Comparison of ENCODE assay signal across 10 cellular contexts in genomic region chr11:5818245-5818865, GRCh38. TPM values are rescaled to one million over a fixed set of nuclear protein-coding genes. Genes with fewer than 3 reads are reported as not detected.
DNase-seq lines count a peak whose midpoint lies in the region; ATAC-seq and TF ChIP-seq lines count a peak whose summit lies in the region.
"Had no signal": no experiment of that assay in that cellular context is flagged by ENCODE, and none has a peak within 500 bp of the region (broad histone marks: within the 10 kb centered on the region; RNA-seq: fewer than 3 reads in every experiment).

No MANE protein-coding gene starts in this region.

- no peaks in the 10 kb centered on the region for H3K36me3 ChIP-seq in thyroid gland
- H3K36me3 ChIP-seq: esophagus squamous epithelium had no signal

- H3K4me1 ChIP-seq in thyroid gland, result no peaks in the 10 kb centered on the region
- H3K4me1 ChIP-seq: esophagus squamous epithelium had no signal

- WGBS in thyroid gland, 2 donors, result 65 to 67% methylated on average over 1 of the region's 1 CpG

- H3K27me3 Mint-ChIP-seq in activated CD4-positive, alpha-beta T cell treated with anti-CD3 and anti-CD28 coated beads for 36 hours, result no peaks in the 10 kb centered on the region
- H3K27me3 Mint-ChIP-seq in T-helper 17 cell (no peaks in the 10 kb centered on the region), osteocyte (ENCODE audit: unreplicated experiment) (peaks cover 14% of the 10 kb centered on the region)

- no peak overlapping the region for H3K4me3 ChIP-seq in thyroid gland (replicated peaks in 1 of 3)
- H3K4me3 ChIP-seq: esophagus squamous epithelium had no signal

- H3K36me3 Mint-ChIP-seq in activated CD4-positive, alpha-beta T cell treated with anti-CD3 and anti-CD28 coated beads for 36 hours (ENCODE audit: low read depth), result no peaks in the 10 kb centered on the region
- no peaks in the 10 kb centered on the region for H3K36me3 Mint-ChIP-seq in T-helper 17 cell (ENCODE audit: low read depth)
- no peaks in the 10 kb centered on the region for H3K36me3 Mint-ChIP-seq in osteocyte (ENCODE audit: unreplicated experiment)

- H3K27me3 ChIP-seq in thyroid gland, result no peaks in the 10 kb centered on the region
- H3K27me3 ChIP-seq: esophagus squamous epithelium had no signal

- TF ChIP-seq POLR2A in thyroid gland (IDR thresholded peaks at IDR 0.05), result no peak

- no peaks in the 10 kb centered on the region for H3K9me3 Mint-ChIP-seq in activated CD4-positive, alpha-beta T cell treated with anti-CD3 and anti-CD28 coated beads for 36 hours (ENCODE audit: low read depth)
- no peaks in the 10 kb centered on the region for H3K9me3 Mint-ChIP-seq in osteocyte (ENCODE audit: unreplicated experiment)

- H3K27ac ChIP-seq in thyroid gland, result no peak overlapping the region
- H3K27ac ChIP-seq: esophagus squamous epithelium had no signal

- POLR2A ChIA-PET in activated CD4-positive, alpha-beta T cell treated with anti-CD3 and anti-CD28 coated beads for 36 hours (lab: Charles Lee), result no interaction called here

- intact Hi-C loops in activated CD4-positive, alpha-beta T cell treated with anti-CD3 and anti-CD28 coated beads for 36 hours (cut with DNase I, micrococcal nuclease), result no loop called here
- intact Hi-C loops in thyroid gland (cut with DNase I), result no loop called here

- peak overlapping the region; percentile 30 for H3K4me3 Mint-ChIP-seq in activated CD4-positive, alpha-beta T cell treated with anti-CD3 and anti-CD28 coated beads for 36 hours
- H3K4me3 Mint-ChIP-seq in T-helper 17 cell (peak overlapping the region; percentile 82), osteocyte (ENCODE audit: unreplicated experiment) (peak overlapping the region; percentile 41)

- TF ChIP-seq CTCF in osteocyte (IDR thresholded peaks at IDR 0.05) (no peak), thyroid gland (IDR thresholded peaks at IDR 0.05) (no peak)

- no peak overlapping the region for H3K27ac Mint-ChIP-seq in activated CD4-positive, alpha-beta T cell treated with anti-CD3 and anti-CD28 coated beads for 36 hours
- H3K27ac Mint-ChIP-seq in T-helper 17 cell (peak overlapping the region; percentile 80), osteocyte (ENCODE audit: unreplicated experiment) (no peak overlapping the region)

- H3K9me3 ChIP-seq in T-helper 17 cell (ENCODE audit: control insufficient read depth, low read length, poor library complexity, severe bottlenecking), result no peaks in the 10 kb centered on the region
- no peaks in the 10 kb centered on the region for H3K9me3 ChIP-seq in thyroid gland
- H3K9me3 ChIP-seq: esophagus squamous epithelium had no signal

- no peak for DNase-seq in activated CD4-positive, alpha-beta T cell treated with anti-CD3 and anti-CD28 coated beads for 36 hours
- DNase-seq in activated CD4-positive, alpha-beta T cell treated with anti-CD3 and anti-CD28 coated beads for 48 hours, result no peak
- DNase-seq in T-helper 17 cell (no peak), osteocyte (ENCODE audit: extremely low spot score, unreplicated experiment) (no peak), thyroid gland (no peak), NCI-H345 treated with DMSO at 0.1 percent for 48 hours (lab: John Stamatoyannopoulos, UW; ENCODE audit: unreplicated experiment) (no peak)
- DNase-seq in stimulated activated CD4-positive, alpha-beta T cell treated with anti-CD3 and anti-CD28 coated beads, Interleukin-12 subunit alpha, Interleukin-12 subunit beta, amount 100 ng/mL, for 4 hours, result no peak
- DNase-seq: esophagus squamous epithelium; stimulated activated CD4-positive, alpha-beta T cell treated with anti-CD3 and anti-CD28 coated beads, Interleukin-4, amount 100 ng/mL, for 1 hour had no signal

- peaks cover 9% of the 10 kb centered on the region for H3K4me1 Mint-ChIP-seq in activated CD4-positive, alpha-beta T cell treated with anti-CD3 and anti-CD28 coated beads for 36 hours
- H3K4me1 Mint-ChIP-seq in T-helper 17 cell (peaks cover 9% of the 10 kb centered on the region), osteocyte (ENCODE audit: unreplicated experiment) (peaks cover 7% of the 10 kb centered on the region)

- CTCF ChIA-PET in activated CD4-positive, alpha-beta T cell treated with anti-CD3 and anti-CD28 coated beads for 36 hours (lab: Charles Lee), result no interaction called here

- ATAC-seq in activated CD4-positive, alpha-beta T cell treated with anti-CD3 and anti-CD28 coated beads for 36 hours, result no peak
- peak; percentile 71 for ATAC-seq in HG02588 (IDR thresholded peaks at IDR 0.05; ENCODE audit: unreplicated experiment)
- no peak for ATAC-seq in T-helper 17 cell

RNA-seq across cellular contexts. Expression of gene OR52N2, which starts 9.6 kb away (rescaled TPM):
- total RNA-seq in activated CD4-positive, alpha-beta T cell treated with anti-CD3 and anti-CD28 coated beads for 36 hours, result not detected
- total RNA-seq in T-helper 17 cell, result not detected
- not detected in 2 replicates for total RNA-seq in osteocyte
- not detected for total RNA-seq in thyroid gland
- total RNA-seq: esophagus squamous epithelium had no signal

RNA-seq across cellular contexts. Expression of gene OR52E6, which starts 23.3 kb away (rescaled TPM):
- not detected for total RNA-seq in activated CD4-positive, alpha-beta T cell treated with anti-CD3 and anti-CD28 coated beads for 36 hours
- total RNA-seq in T-helper 17 cell (not detected), osteocyte (not detected in 2 replicates), thyroid gland (not detected)
- total RNA-seq: esophagus squamous epithelium had no signal

RNA-seq across cellular contexts. Expression of gene OR52N1, which starts 27.3 kb away (rescaled TPM):
- total RNA-seq in activated CD4-positive, alpha-beta T cell treated with anti-CD3 and anti-CD28 coated beads for 36 hours, result not detected
- total RNA-seq in T-helper 17 cell (not detected), osteocyte (not detected in 2 replicates), thyroid gland (not detected)
- total RNA-seq: esophagus squamous epithelium had no signal

RNA-seq across cellular contexts. Expression of gene OR52N5, which starts 35.2 kb away (rescaled TPM):
- total RNA-seq in activated CD4-positive, alpha-beta T cell treated with anti-CD3 and anti-CD28 coated beads for 36 hours, result not detected
- total RNA-seq in T-helper 17 cell (not detected), osteocyte (not detected in 2 replicates), thyroid gland (not detected)
- total RNA-seq: esophagus squamous epithelium had no signal

RNA-seq across cellular contexts. Expression of gene OR52E8, which starts 39.1 kb away (rescaled TPM):
- not detected for total RNA-seq in activated CD4-positive, alpha-beta T cell treated with anti-CD3 and anti-CD28 coated beads for 36 hours
- total RNA-seq in T-helper 17 cell (not detected), osteocyte (not detected in 2 replicates), thyroid gland (not detected)
- total RNA-seq: esophagus squamous epithelium had no signal

Comparison
In these comparisons a context has a peak if more than half of its experiments do, and no peak if none do; other contexts are left out.
1. H3K4me3 Mint-ChIP-seq: peak in every context shown above with its lines; median percentile 82 in T-helper 17 cell; 41 in osteocyte; 30 in activated CD4-positive, alpha-beta T cell treated with anti-CD3 and anti-CD28 coated beads for 36 hours.